ENCODE assay signal across 10 cellular contexts in the genomic region with DNA sequence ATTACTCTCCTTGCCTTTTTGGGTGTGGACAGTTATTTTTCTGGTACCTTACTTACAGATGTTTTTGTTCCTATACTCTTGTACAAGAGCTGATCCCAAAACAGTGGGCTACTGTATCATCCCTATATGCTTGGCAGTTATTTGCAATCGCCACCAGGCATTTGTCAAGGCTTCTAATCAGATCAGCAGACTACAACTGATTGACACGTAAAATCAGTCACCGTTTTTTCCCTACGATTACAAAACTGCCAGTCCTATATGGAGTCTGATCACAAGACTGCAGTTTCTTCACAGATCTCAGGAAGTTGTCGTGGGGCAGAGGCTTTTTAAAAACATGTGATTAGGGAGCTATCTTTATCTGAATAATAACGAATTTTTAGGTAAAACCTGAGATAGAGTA. TPM values are rescaled to one million over a fixed set of nuclear protein-coding genes. Genes with fewer than 3 reads are reported as not detected.
DNase-seq lines count a peak whose midpoint lies in the region; ATAC-seq, FAIRE-seq and TF ChIP-seq lines count a peak whose summit lies in the region.
"Had no signal": no experiment of that assay in that cellular context is flagged by ENCODE, and none has a peak within 500 bp of the region (broad histone marks: within the 10 kb centered on the region; RNA-seq: fewer than 3 reads in every experiment).

No MANE protein-coding gene starts in this region.

- no peak overlapping the region for H3K27ac Mint-ChIP-seq in neural progenitor cell

- TF ChIP-seq CTCF in SK-N-SH (IDR thresholded peaks at IDR 0.05) (no peak), bronchial epithelial cell (IDR thresholded peaks at IDR 0.05; ENCODE audit: insufficient read depth, low read length, severe bottlenecking) (no peak), neural progenitor cell (IDR thresholded peaks at IDR 0.05) (no peak)

- H3K9me2 ChIP-seq in SK-N-SH: no peaks in the 10 kb centered on the region

- H3K9me3 Mint-ChIP-seq in neural progenitor cell: no peaks in the 10 kb centered on the region

- H3K36me3 ChIP-seq in SK-N-SH (replicated peaks in 1 of 2; ENCODE audit: control insufficient read depth in 1 of 2, insufficient read depth in 2 of 2, low read length in 1 of 2) (peaks cover 36 to 47% of the 10 kb centered on the region in 2 experiments), bronchial epithelial cell (ENCODE audit: control insufficient read depth, insufficient read depth, low read length) (peaks cover 4% of the 10 kb centered on the region), neural progenitor cell (peaks cover 11% of the 10 kb centered on the region)

- DNase-seq in SK-N-SH: no peak
- peak; percentile 16 for DNase-seq in MV-4-11 (lab: John Stamatoyannopoulos, UW)
- peak; percentile 23 for DNase-seq in bronchial epithelial cell (ENCODE audit: low read depth)
- DNase-seq in neural progenitor cell (ENCODE audit: low spot score): no peak
- no peak for DNase-seq in NCI-H524 treated with DMSO at 0.1 percent for 48 hours (lab: John Stamatoyannopoulos, UW)
- DNase-seq in NCI-H1436 treated with DMSO at 0.1 percent for 48 hours (lab: John Stamatoyannopoulos, UW): no peak
- DNase-seq in NCI-H1930 (lab: John Stamatoyannopoulos, UW): no peak
- DNase-seq: 8988T, Kasumi-1 had no signal

- H3K4me3 ChIP-seq in SK-N-SH (ENCODE audit: low read depth in 2 of 2, low read length in 1 of 2): peak overlapping the region in 1 of 2 experiments; percentile 0; a peak in 1 of 4 replicates
- no peak overlapping the region for H3K4me3 ChIP-seq in bronchial epithelial cell (ENCODE audit: low read depth, low read length)
- peak overlapping the region; percentile 100 for H3K4me3 ChIP-seq in neural progenitor cell

- H3K27me3 ChIP-seq in SK-N-SH (ENCODE audit: insufficient read depth) (no peaks in the 10 kb centered on the region), bronchial epithelial cell (ENCODE audit: control insufficient read depth, insufficient read depth, low read length) (no peaks in the 10 kb centered on the region), neural progenitor cell (no peaks in the 10 kb centered on the region)

- H3K9me3 ChIP-seq in SK-N-SH (no peaks in the 10 kb centered on the region), neural progenitor cell (ENCODE audit: low read depth) (no peaks in the 10 kb centered on the region)

- H3K4me3 Mint-ChIP-seq in neural progenitor cell: peak overlapping the region; percentile 94

- H3K79me2 ChIP-seq in SK-N-SH (ENCODE audit: insufficient read depth): peaks cover 63% of the 10 kb centered on the region
- H3K79me2 ChIP-seq in neural progenitor cell (ENCODE audit: low read depth): peaks cover 30% of the 10 kb centered on the region

- TF ChIP-seq RAD21 in SK-N-SH (IDR thresholded peaks at IDR 0.05; ENCODE audit: low read length): no peak

- H3K27ac ChIP-seq in SK-N-SH (ENCODE audit: low read depth in 2 of 2, low read length in 1 of 2): no peak overlapping the region
- H3K27ac ChIP-seq in neural progenitor cell: no peak overlapping the region

- peaks cover 4% of the 10 kb centered on the region; the same call in 1 of the 2 replicates for H4K20me1 ChIP-seq in SK-N-SH (ENCODE audit: insufficient read depth)
- H4K20me1 ChIP-seq in neural progenitor cell (ENCODE audit: low read depth): peaks cover 27% of the 10 kb centered on the region

- H3K9ac ChIP-seq in SK-N-SH: no peak overlapping the region
- no peak overlapping the region for H3K9ac ChIP-seq in neural progenitor cell

- POLR2A ChIA-PET in SK-N-SH (lab: Yijun Ruan, JAX): no interaction called here

- no peak for TF ChIP-seq EP300 in SK-N-SH (IDR thresholded peaks at IDR 0.05; ENCODE audit: borderline replicate concordance in 1 of 2, low read depth in 1 of 2, low read length in 1 of 2)

- no peak for ATAC-seq in SK-N-SH treated with all-trans-retinoic acid at 6 μM for 48 hours

- H3F3A ChIP-seq in SK-N-SH (replicated peaks; ENCODE audit: insufficient read depth): peaks cover 8% of the 10 kb centered on the region
- H3F3A ChIP-seq in neural progenitor cell (ENCODE audit: low read depth): peaks cover 22% of the 10 kb centered on the region

- H3K4me2 ChIP-seq in SK-N-SH (peak overlapping the region; percentile 95; the same call in 1 of the 2 replicates), neural progenitor cell (no peak overlapping the region)

- peaks cover 20% of the 10 kb centered on the region for H3K4me1 Mint-ChIP-seq in neural progenitor cell

- H3K4me1 ChIP-seq in SK-N-SH (ENCODE audit: control insufficient read depth in 1 of 2, insufficient read depth in 2 of 2, low read depth in 1 of 2, low read length in 1 of 2) (peaks cover 2 to 17% of the 10 kb centered on the region in 2 experiments; a peak in 2 of 4 replicates), neural progenitor cell (peaks cover 6% of the 10 kb centered on the region)

- peaks cover 2% of the 10 kb centered on the region for H3K27me3 Mint-ChIP-seq in neural progenitor cell (ENCODE audit: insufficient read depth, low read depth)

- H2AFZ ChIP-seq in SK-N-SH (ENCODE audit: low read depth) (no peak overlapping the region), neural progenitor cell (replicated peaks) (no peak overlapping the region)

- WGBS in SK-N-SH (ENCODE audit: low lambda C conversion rate): 76% methylated on average over 6 of the region's 6 CpGs

- peaks cover 5% of the 10 kb centered on the region for H3K36me3 Mint-ChIP-seq in neural progenitor cell

- CTCF ChIA-PET in SK-N-SH (lab: Yijun Ruan, JAX): interaction anchor here (1.6 kb wide), 1 partner anchor 9 kb away, joined by 4 read pairs; no protein-coding TSS in a partner anchor

- FAIRE-seq in bronchial epithelial cell (lab: Jason Lieb, UNC): no peak

TF ChIP-seq in SK-N-SH, 30 proteins besides CTCF, POLR2A, EP300 and RAD21 (continues in another document):
- no peak for TF ChIP-seq TEAD4 (IDR thresholded peaks at IDR 0.05; ENCODE audit: borderline replicate concordance, insufficient read depth)
- no peak for TF ChIP-seq NFIC (IDR thresholded peaks at IDR 0.05; ENCODE audit: borderline replicate concordance)
- TF ChIP-seq NRF1 (IDR thresholded peaks at IDR 0.05; ENCODE audit: low read depth, low read length): no peak
- no peak for TF ChIP-seq FOSL2 (IDR thresholded peaks at IDR 0.05; ENCODE audit: borderline replicate concordance, low read depth)
- TF ChIP-seq RXRA (IDR thresholded peaks at IDR 0.05; ENCODE audit: borderline replicate concordance, low read depth): no peak
- TF ChIP-seq, protein P1, sequence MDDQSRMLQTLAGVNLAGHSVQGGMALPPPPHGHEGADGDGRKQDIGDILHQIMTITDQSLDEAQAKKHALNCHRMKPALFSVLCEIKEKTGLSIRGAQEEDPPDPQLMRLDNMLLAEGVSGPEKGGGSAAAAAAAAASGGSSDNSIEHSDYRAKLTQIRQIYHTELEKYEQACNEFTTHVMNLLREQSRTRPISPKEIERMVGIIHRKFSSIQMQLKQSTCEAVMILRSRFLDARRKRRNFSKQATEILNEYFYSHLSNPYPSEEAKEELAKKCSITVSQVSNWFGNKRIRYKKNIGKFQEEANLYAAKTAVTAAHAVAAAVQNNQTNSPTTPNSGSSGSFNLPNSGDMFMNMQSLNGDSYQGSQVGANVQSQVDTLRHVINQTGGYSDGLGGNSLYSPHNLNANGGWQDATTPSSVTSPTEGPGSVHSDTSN (IDR thresholded peaks at IDR 0.05): no peak
- no peak for TF ChIP-seq POLR2AphosphoS5 (IDR thresholded peaks at IDR 0.05; ENCODE audit: low read depth, low read length)
- no peak for TF ChIP-seq SIN3A (IDR thresholded peaks at IDR 0.05; ENCODE audit: borderline replicate concordance, low read depth, low read length)

TF ChIP-seq in SK-N-SH treated with all-trans-retinoic acid at 6 μM for 48 hours, 23 proteins besides CTCF, POLR2A, EP300 and RAD21 (continues in another document):
- no peak for TF ChIP-seq RARB (CRISPR knock-in tag; IDR thresholded peaks at IDR 0.05)
- no peak for TF ChIP-seq TOX (CRISPR knock-in tag; IDR thresholded peaks at IDR 0.05; ENCODE audit: borderline replicate concordance)
- TF ChIP-seq ZFP3 (CRISPR knock-in tag; IDR thresholded peaks at IDR 0.05): no peak
- TF ChIP-seq PPARA (CRISPR knock-in tag; IDR thresholded peaks at IDR 0.05; ENCODE audit: borderline replicate concordance): no peak
- TF ChIP-seq GLIS3 (CRISPR knock-in tag; IDR thresholded peaks at IDR 0.05): no peak
- no peak for TF ChIP-seq ZC3H10 (CRISPR knock-in tag; IDR thresholded peaks at IDR 0.05)

RNA-seq across cellular contexts. Expression of a gene that starts 1.3 kb away (rescaled TPM):
- 17.7 and 18.5 TPM in 2 replicates for polyA plus RNA-seq in SK-N-SH (2012; rRNA removed)
- 24.5 and 27.0 TPM in 2 replicates for polyA plus RNA-seq in SK-N-SH (2012; cell fraction: cytosol; rRNA removed)
- 3.8 and 10.2 TPM in 2 replicates for polyA plus RNA-seq in SK-N-SH (2012; cell fraction: nucleus; rRNA removed)
- total RNA-seq in bronchial epithelial cell (11.3 and 14.7 TPM in 2 replicates), neural progenitor cell (ENCODE audit: low replicate concordance) (16.1 and 17.2 TPM in 2 replicates)

RNA-seq across cellular contexts. Expression of a gene that starts 1.8 kb away (rescaled TPM):
- polyA plus RNA-seq in SK-N-SH (2012; rRNA removed): 25.0 and 42.0 TPM in 2 replicates
- polyA plus RNA-seq in SK-N-SH (2012; cell fraction: cytosol; rRNA removed): 37.2 and 39.5 TPM in 2 replicates
- polyA plus RNA-seq in SK-N-SH (2012; cell fraction: nucleus; rRNA removed): 22.8 and 43.6 TPM in 2 replicates
- total RNA-seq in bronchial epithelial cell: 15.8 and 17.2 TPM in 2 replicates
- total RNA-seq in neural progenitor cell (ENCODE audit: low replicate concordance): 26.9 and 34.6 TPM in 2 replicates

RNA-seq across cellular contexts. Expression of a gene that starts 20.4 kb away (rescaled TPM):
- 14.8 and 16.5 TPM in 2 replicates for polyA plus RNA-seq in SK-N-SH (2012; rRNA removed)
- 25.5 and 26.5 TPM in 2 replicates for polyA plus RNA-seq in SK-N-SH (2012; cell fraction: cytosol; rRNA removed)
- 3.4 and 4.5 TPM in 2 replicates for polyA plus RNA-seq in SK-N-SH (2012; cell fraction: nucleus; rRNA removed)
- total RNA-seq in bronchial epithelial cell: 11.6 and 14.5 TPM in 2 replicates
- total RNA-seq in neural progenitor cell (ENCODE audit: low replicate concordance): 11.2 and 24.6 TPM in 2 replicates

RNA-seq across cellular contexts. Expression of a gene that starts 20.6 kb away (rescaled TPM):
- 28.2 and 29.7 TPM in 2 replicates for polyA plus RNA-seq in SK-N-SH (2012; rRNA removed)
- polyA plus RNA-seq in SK-N-SH (2012; cell fraction: cytosol; rRNA removed): 31.7 and 34.3 TPM in 2 replicates
- polyA plus RNA-seq in SK-N-SH (2012; cell fraction: nucleus; rRNA removed): 13.7 and 18.4 TPM in 2 replicates
- total RNA-seq in bronchial epithelial cell (7.9 and 20.7 TPM in 2 replicates), neural progenitor cell (ENCODE audit: low replicate concordance) (47.6 and 55.7 TPM in 2 replicates)

Comparison
In these comparisons a context has a peak if more than half of its experiments do, and no peak if none do; other contexts are left out.
1. DNase-seq: peak in MV-4-11 (single experiment) and bronchial epithelial cell (single experiment); none in SK-N-SH (single experiment), neural progenitor cell (single experiment), NCI-H524 treated with DMSO at 0.1 percent for 48 hours (single experiment), NCI-H1436 treated with DMSO at 0.1 percent for 48 hours (single experiment) and NCI-H1930 (0 of 2).